8 cellular contexts compared by ENCODE assay signal in genomic region chrX:48468247-48468671, GRCh38. TPM values are rescaled to one million over a fixed set of nuclear protein-coding genes. Genes with fewer than 3 reads are reported as not detected.
DNase-seq lines count a peak whose midpoint lies in the region; ATAC-seq and TF ChIP-seq lines count a peak whose summit lies in the region.

No MANE protein-coding gene starts in this region.

- no peak overlapping the region for H3K23ac ChIP-seq in trophoblast cell (ENCODE audit: low read length)

- H2AFZ ChIP-seq in trophoblast cell (ENCODE audit: insufficient read depth, low read length, poor library complexity) = no peak overlapping the region

- H3K27ac ChIP-seq in coronary artery (no peak overlapping the region), trophoblast cell (ENCODE audit: low read depth, low read length) (no peak overlapping the region), caudate nucleus (ENCODE audit: low read depth, low read length) (no peak overlapping the region)

- no peaks in the 10 kb centered on the region for H3K9me3 ChIP-seq in trophoblast cell (ENCODE audit: insufficient read depth, low read depth, low read length)

- peak overlapping the region; percentile 85 to 93 (median 88) for H3K4me3 Mint-ChIP-seq in T-cell

- no peaks in the 10 kb centered on the region for H3K36me3 ChIP-seq in trophoblast cell (ENCODE audit: control insufficient read depth in 1 of 2, insufficient read depth in 2 of 2, low read length in 2 of 2)

- H3K18ac ChIP-seq in trophoblast cell (ENCODE audit: low read length) = no peak overlapping the region

- H2BK120ac ChIP-seq in trophoblast cell (ENCODE audit: insufficient read depth, low read length, poor library complexity) = no peak overlapping the region

- peaks cover 13% of the 10 kb centered on the region for H3K36me3 Mint-ChIP-seq in T-cell

- TF ChIP-seq CTCF in coronary artery (IDR thresholded peaks at IDR 0.05) = no peak

- no peak overlapping the region for H3K14ac ChIP-seq in trophoblast cell (ENCODE audit: low read length)

- H2BK5ac ChIP-seq in trophoblast cell (ENCODE audit: low read depth, low read length, poor library complexity) = no peak overlapping the region

- peaks cover 0 to 4% of the 10 kb centered on the region in 2 donors for H3K27me3 Mint-ChIP-seq in T-cell

- WGBS in trophoblast cell (ENCODE audit: extremely low coverage, insufficient coverage, insufficient read length) = no CpG with 5 or more reads among the region's 18 CpGs

- H3K9ac ChIP-seq in trophoblast cell (ENCODE audit: low read length) = no peak overlapping the region

- POLR2A ChIA-PET in T-cell (lab: Charles Lee) = interaction anchor here in 1 of 2 donors (0.6 kb wide), 1 partner anchor 107 kb away, joined by 5 read pairs; no protein-coding TSS in a partner anchor

- no peaks in the 10 kb centered on the region for H3K79me1 ChIP-seq in trophoblast cell (ENCODE audit: low read length)

- H3K4me1 Mint-ChIP-seq in T-cell = peaks cover 13 to 33% (median 28%) of the 10 kb centered on the region in 3 donors

- H3K4ac ChIP-seq in trophoblast cell (ENCODE audit: low read depth, low read length) = no peak overlapping the region

- H4K12ac ChIP-seq in trophoblast cell (ENCODE audit: low read depth, low read length) = no peak overlapping the region

- ATAC-seq in T-cell (replicated peaks in 1 of 4) (peak; percentile 52 to 63 (median 56)), GM21526 (IDR thresholded peaks at IDR 0.05; ENCODE audit: low FRiP score, unreplicated experiment) (no peak)

- H3K4me2 ChIP-seq in trophoblast cell (ENCODE audit: low read length) = peak overlapping the region; percentile 39

- no peak overlapping the region for H4K91ac ChIP-seq in trophoblast cell (ENCODE audit: low read depth, low read length)

- no peaks in the 10 kb centered on the region for H3K79me2 ChIP-seq in trophoblast cell (ENCODE audit: control insufficient read depth, insufficient read depth, low read length, poor library complexity)

- CTCF ChIA-PET in T-cell (lab: Charles Lee) = interaction anchor here (0.6 to 0.7 kb wide), 3 partner anchors 443 to 1548 kb away, joined by 4 to 7 read pairs (median 7); partner anchors contain the start of gene SLC35A2 (in 1 of the 2)

- H3K9me3 Mint-ChIP-seq in T-cell = no peaks in the 10 kb centered on the region

- H3K27ac Mint-ChIP-seq in T-cell = peak overlapping the region; percentile 4 to 23

- H3K27me3 ChIP-seq in trophoblast cell (ENCODE audit: insufficient read depth, low read length) = no peaks in the 10 kb centered on the region

- no peak overlapping the region for H2AK5ac ChIP-seq in trophoblast cell (ENCODE audit: low read length)

- H3K4me1 ChIP-seq in trophoblast cell (ENCODE audit: control insufficient read depth in 1 of 2, insufficient read depth in 2 of 2, low read length in 2 of 2) = peaks cover 8 to 23% of the 10 kb centered on the region in 2 experiments

- peak overlapping the region; percentile 59 for H3K4me3 ChIP-seq in coronary artery
- no peak overlapping the region for H3K4me3 ChIP-seq in trophoblast cell (ENCODE audit: low read depth, low read length)

- no peak overlapping the region for H4K8ac ChIP-seq in trophoblast cell (ENCODE audit: low read depth, low read length)

- no peak overlapping the region for H2BK12ac ChIP-seq in trophoblast cell (ENCODE audit: low read length)

- peak; percentile 4 for DNase-seq in SIG-M5 treated with dmso at 0.1 percent for 504 hours (lab: John Stamatoyannopoulos, UW; ENCODE audit: unreplicated experiment)
- DNase-seq in SIG-M5 (lab: John Stamatoyannopoulos, UW) = no peak
- peak in 7 of 34 experiments; percentile 12 to 32 (median 16) for DNase-seq in T-cell
- DNase-seq in coronary artery (ENCODE audit: low spot score) = no peak
- DNase-seq in trophoblast cell = no peak
- DNase-seq in medulla oblongata (ENCODE audit: extremely low spot score) = no peak
- DNase-seq in caudate nucleus (lab: John Stamatoyannopoulos, UW) = no peak

RNA-seq across cellular contexts. Expression of gene SLC38A5, which starts 1.8 kb away (rescaled TPM):
- total RNA-seq in T-cell = 10 to 100 TPM; 18.0 to 37.0 (median 26.5) TPM
- 0.71 and 0.86 TPM in 2 replicates for polyA plus RNA-seq in trophoblast cell (2013)

RNA-seq across cellular contexts. Expression of gene FTSJ1, which starts 7.7 kb away (rescaled TPM):
- total RNA-seq in T-cell = 10 to 100 TPM; 51.4 to 64.9 (median 56.8) TPM
- 48.6 and 51.3 TPM in 2 replicates for polyA plus RNA-seq in trophoblast cell (2013)

RNA-seq across cellular contexts. Expression of gene PORCN, which starts 40.5 kb away (rescaled TPM):
- 10 to 100 TPM; 16.8 to 21.7 (median 18.6) TPM for total RNA-seq in T-cell
- 29.8 and 31.0 TPM in 2 replicates for polyA plus RNA-seq in trophoblast cell (2013)

RNA-seq across cellular contexts. Expression of gene EBP, which starts 53.3 kb away (rescaled TPM):
- total RNA-seq in T-cell = 10 to 100 TPM; 41.1 to 60.4 (median 46.1) TPM
- polyA plus RNA-seq in trophoblast cell (2013) = 118 TPM in 2 replicates

RNA-seq across cellular contexts. Expression of gene SSX4B, which starts 56.5 kb away (rescaled TPM):
- not detected for total RNA-seq in T-cell
- not detected in 2 replicates for polyA plus RNA-seq in trophoblast cell (2013)
